8 cellular contexts compared by ENCODE assay signal in the genomic region with DNA sequence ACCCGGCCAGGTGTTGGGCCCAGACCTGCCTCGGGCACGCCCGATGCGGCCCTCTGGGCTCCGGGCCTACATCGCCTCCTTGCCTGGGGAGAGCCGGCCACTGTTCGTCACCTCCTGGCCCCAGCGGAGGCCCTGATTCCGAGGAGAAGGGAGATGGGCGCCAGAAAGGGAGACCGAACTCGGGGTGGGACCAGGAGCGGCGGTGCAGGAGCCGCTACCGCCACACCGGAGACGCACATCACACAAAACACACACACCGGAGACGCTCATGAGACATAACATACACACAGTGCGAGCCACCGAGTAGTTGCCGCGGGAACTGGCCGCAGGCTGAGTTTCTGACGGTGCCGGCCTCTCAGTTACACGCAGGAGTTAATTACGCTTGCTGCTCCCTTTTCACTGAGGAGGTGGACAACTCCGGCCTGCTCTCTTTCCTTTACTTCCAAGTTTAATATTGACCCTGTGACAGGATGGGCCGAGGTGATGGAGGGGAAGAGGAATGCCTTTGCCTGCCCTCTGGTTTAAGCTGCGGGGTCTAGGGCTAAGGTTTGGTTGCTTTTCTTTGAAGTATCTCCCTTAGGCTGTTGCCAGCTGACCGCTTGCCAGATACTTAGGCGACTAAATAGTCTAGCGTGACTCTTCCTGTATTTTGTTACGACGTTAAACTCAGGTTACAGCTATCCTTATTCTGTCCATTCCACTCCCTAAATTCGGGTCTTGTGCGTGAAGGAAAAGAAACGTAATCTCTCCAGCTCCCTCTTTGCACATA. TPM values are rescaled to one million over a fixed set of nuclear protein-coding genes. Genes with fewer than 3 reads are reported as not detected.
DNase-seq lines count a peak whose midpoint lies in the region; ATAC-seq and TF ChIP-seq lines count a peak whose summit lies in the region.

No MANE protein-coding gene starts in this region.

- H3K27me3 ChIP-seq in HUES48 (ENCODE audit: control insufficient read depth, insufficient read depth, low read length) (no peaks in the 10 kb centered on the region), SJSA1 (replicated peaks) (no peaks in the 10 kb centered on the region), kidney epithelial cell (ENCODE audit: control insufficient read depth, insufficient read depth, low read length) (no peaks in the 10 kb centered on the region)

- H3K36me3 ChIP-seq in HUES48 (ENCODE audit: control insufficient read depth, insufficient read depth, low read length) (peaks cover 28% of the 10 kb centered on the region), SJSA1 (peaks cover 36% of the 10 kb centered on the region), kidney epithelial cell (ENCODE audit: control insufficient read depth, insufficient read depth, low read length) (no peaks in the 10 kb centered on the region)

- peak overlapping the region; percentile 82 for H3K4me3 ChIP-seq in HUES48 (ENCODE audit: low read depth, low read length)
- H3K4me3 ChIP-seq in SJSA1: peak overlapping the region; percentile 65
- H3K4me3 ChIP-seq in kidney epithelial cell (ENCODE audit: low read depth, low read length): peak overlapping the region; percentile 86

- H3K9ac ChIP-seq in HUES48 (ENCODE audit: low read depth, low read length): peak overlapping the region; percentile 99

- TF ChIP-seq CTCF in kidney epithelial cell (IDR thresholded peaks at IDR 0.05; ENCODE audit: insufficient read depth, low read length, poor library complexity, severe bottlenecking): no peak

- ATAC-seq in GM21619 (IDR thresholded peaks at IDR 0.05; ENCODE audit: unreplicated experiment): peak; percentile 37

- H3K4me1 ChIP-seq in HUES48 (ENCODE audit: control insufficient read depth, insufficient read depth, low read length) (peaks cover 13% of the 10 kb centered on the region; the same call in 1 of the 2 replicates), SJSA1 (replicated peaks) (peaks cover 10% of the 10 kb centered on the region)

- peak; percentile 51 for DNase-seq in NCI-H2107 treated with DMSO at 0.1 percent for 48 hours (lab: John Stamatoyannopoulos, UW; ENCODE audit: unreplicated experiment)
- DNase-seq in NCI-H2107 (lab: John Stamatoyannopoulos, UW): no peak
- DNase-seq in SJSA1 (ENCODE audit: low read depth in 1 of 2, low spot score in 2 of 2): peak; percentile 46 to 76
- peak in 28 of 61 donors; percentile 8 to 73 (median 48) for DNase-seq in caudate nucleus (lab: John Stamatoyannopoulos, UW)
- DNase-seq in kidney epithelial cell (ENCODE audit: low read depth): no peak
- DNase-seq in stimulated activated CD4-positive, alpha-beta T cell treated with anti-CD3 and anti-CD28 coated beads, Interleukin-2, amount 100 ng/mL, for 24 hours: peak; percentile 55 to 57

- H3K27ac ChIP-seq in HUES48 (ENCODE audit: low read depth, low read length) (peak overlapping the region; percentile 92), SJSA1 (peak overlapping the region; percentile 91), caudate nucleus (ENCODE audit: low read depth, low read length) (peak overlapping the region; percentile 80)

- H3K9me3 ChIP-seq in HUES48 (ENCODE audit: control insufficient read depth, insufficient read depth, low read length) (no peaks in the 10 kb centered on the region), SJSA1 (replicated peaks) (no peaks in the 10 kb centered on the region)

RNA-seq across cellular contexts. Expression of a gene that starts 0.6 kb away (rescaled TPM):
- 65.0 and 87.8 TPM in 2 replicates for total RNA-seq in SJSA1 (2014; rRNA removed; shearing (Covaris generic))
- 90.6 and 106 TPM in 2 replicates for total RNA-seq in kidney epithelial cell

RNA-seq across cellular contexts. Expression of a gene that starts 12.9 kb away (rescaled TPM):
- 28.4 and 29.2 TPM in 2 replicates for total RNA-seq in SJSA1 (2014; rRNA removed; shearing (Covaris generic))
- 39.4 and 43.7 TPM in 2 replicates for total RNA-seq in kidney epithelial cell

Comparison
In these comparisons a context has a peak if more than half of its experiments do, and no peak if none do; other contexts are left out.
1. DNase-seq: peak in NCI-H2107 treated with DMSO at 0.1 percent for 48 hours (single experiment), SJSA1 (2 of 2) and stimulated activated CD4-positive, alpha-beta T cell treated with anti-CD3 and anti-CD28 coated beads, Interleukin-2, amount 100 ng/mL, for 24 hours (2 of 2); none in NCI-H2107 (single experiment) and kidney epithelial cell (single experiment).
2. Peak in every context shown above with its lines, with median percentiles within 50 percentile points of each other: H3K27ac ChIP-seq and H3K4me3 ChIP-seq.